Comparison of ENCODE assay signal across 9 cellular contexts in the genomic region with DNA sequence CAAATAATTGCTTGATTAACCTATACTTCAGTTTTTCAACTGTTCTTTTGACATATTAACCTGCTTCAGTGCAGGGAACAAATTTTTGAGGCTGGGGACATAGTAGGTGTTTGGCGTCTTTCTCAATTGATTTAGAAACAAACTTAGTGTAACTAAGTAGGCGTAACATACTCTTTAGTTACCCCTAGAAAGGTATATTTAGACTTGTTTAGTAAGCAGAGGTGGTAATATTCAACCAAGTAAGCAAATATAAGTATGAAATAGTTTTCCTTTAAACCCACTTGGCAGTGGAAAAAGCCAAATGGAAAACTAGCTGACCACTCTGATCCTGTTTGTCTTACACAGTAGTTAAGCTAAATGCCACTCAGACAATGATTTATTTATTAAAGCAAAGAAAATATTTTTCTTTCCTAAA.
DNase-seq lines count a peak whose midpoint lies in the region; ATAC-seq lines count a peak whose summit lies in the region.
"Had no signal": no experiment of that assay in that cellular context is flagged by ENCODE, and none has a peak within 500 bp of the region (broad histone marks: within the 10 kb centered on the region; RNA-seq: fewer than 3 reads in every experiment).

No MANE protein-coding gene starts in this region.

- H3K4me2 ChIP-seq in skeletal muscle satellite cell (ENCODE audit: low read length), result peak overlapping the region; percentile 86
- H3K4me2 ChIP-seq in trophoblast cell (ENCODE audit: low read length), result no peak overlapping the region

- H2BK5ac ChIP-seq in trophoblast cell (ENCODE audit: low read depth, low read length, poor library complexity), result no peak overlapping the region

- in situ Hi-C loops in G401 (cut with HindIII; ENCODE audit: low sequenced_read_pairs), result no loop called here

- H3K4me3 ChIP-seq in duodenal mucosa (ENCODE audit: low read depth in 1 of 2, low read length in 2 of 2) (peak overlapping the region; percentile 26 to 58), skeletal muscle satellite cell (ENCODE audit: low read length) (peak overlapping the region; percentile 57), trophoblast cell (ENCODE audit: low read depth, low read length) (no peak overlapping the region)

- no peak overlapping the region for H3K18ac ChIP-seq in trophoblast cell (ENCODE audit: low read length)

- H4K12ac ChIP-seq in trophoblast cell (ENCODE audit: low read depth, low read length), result no peak overlapping the region

- H3K79me1 ChIP-seq in trophoblast cell (ENCODE audit: low read length), result no peaks in the 10 kb centered on the region

- H2AK5ac ChIP-seq in trophoblast cell (ENCODE audit: low read length), result no peak overlapping the region

- H2BK120ac ChIP-seq in trophoblast cell (ENCODE audit: insufficient read depth, low read length, poor library complexity), result no peak overlapping the region

- H3K79me2 ChIP-seq in trophoblast cell (ENCODE audit: control insufficient read depth, insufficient read depth, low read length, poor library complexity), result no peaks in the 10 kb centered on the region

- peaks cover 19 to 49% of the 10 kb centered on the region in 2 donors for H3K4me1 ChIP-seq in duodenal mucosa (ENCODE audit: control insufficient read depth in 1 of 2, insufficient read depth in 2 of 2, low read length in 2 of 2)
- H3K4me1 ChIP-seq in skeletal muscle satellite cell (ENCODE audit: control insufficient read depth, insufficient read depth, low read length), result peaks cover 78% of the 10 kb centered on the region
- no peaks in the 10 kb centered on the region for H3K4me1 ChIP-seq in trophoblast cell (ENCODE audit: control insufficient read depth in 1 of 2, insufficient read depth in 2 of 2, low read length in 2 of 2)

- H3K9me3 ChIP-seq in duodenal mucosa (ENCODE audit: control insufficient read depth in 1 of 2, low read length in 2 of 2) (no peaks in the 10 kb centered on the region), skeletal muscle satellite cell (replicated peaks; ENCODE audit: low read length) (no peaks in the 10 kb centered on the region), trophoblast cell (ENCODE audit: insufficient read depth, low read depth, low read length) (no peaks in the 10 kb centered on the region)

- DNase-seq in germinal center (ENCODE audit: low spot score), result no peak
- no peak for DNase-seq in trophoblast cell
- DNase-seq in G401 (ENCODE audit: low spot score), result no peak
- DNase-seq: NCI-H2171 treated with DMSO at 0.1 percent for 48 hours had no signal

- WGBS in trophoblast cell (ENCODE audit: extremely low coverage, insufficient coverage, insufficient read length), result no CpG with 5 or more reads among the region's 2 CpGs

- H4K91ac ChIP-seq in trophoblast cell (ENCODE audit: low read depth, low read length), result no peak overlapping the region

- H3K27ac ChIP-seq in duodenal mucosa (ENCODE audit: low read depth, low read length), result no peak overlapping the region
- H3K27ac ChIP-seq in trophoblast cell (ENCODE audit: low read depth, low read length), result no peak overlapping the region

- H4K8ac ChIP-seq in trophoblast cell (ENCODE audit: low read depth, low read length), result no peak overlapping the region

- peaks cover 0 to 3% of the 10 kb centered on the region in 2 donors for H3K36me3 ChIP-seq in duodenal mucosa (ENCODE audit: control insufficient read depth in 1 of 2, insufficient read depth in 2 of 2, low read length in 2 of 2)
- no peaks in the 10 kb centered on the region for H3K36me3 ChIP-seq in skeletal muscle satellite cell (ENCODE audit: insufficient read depth, low read length)
- no peaks in the 10 kb centered on the region for H3K36me3 ChIP-seq in trophoblast cell (ENCODE audit: control insufficient read depth in 1 of 2, insufficient read depth in 2 of 2, low read length in 2 of 2)

- H2AFZ ChIP-seq in trophoblast cell (ENCODE audit: insufficient read depth, low read length, poor library complexity), result no peak overlapping the region

- ATAC-seq in GM18867 (IDR thresholded peaks at IDR 0.05; ENCODE audit: unreplicated experiment), result peak; percentile 37
- ATAC-seq in HG03135 (IDR thresholded peaks at IDR 0.05; ENCODE audit: unreplicated experiment), result peak; percentile 38
- no peak for ATAC-seq in GM21390 (IDR thresholded peaks at IDR 0.05; ENCODE audit: unreplicated experiment)

- H2BK12ac ChIP-seq in trophoblast cell (ENCODE audit: low read length), result no peak overlapping the region

- H3K27me3 ChIP-seq in duodenal mucosa (ENCODE audit: control insufficient read depth in 1 of 2, insufficient read depth in 2 of 2, low read length in 2 of 2), result no peaks in the 10 kb centered on the region
- H3K27me3 ChIP-seq in skeletal muscle satellite cell (ENCODE audit: control insufficient read depth, insufficient read depth, low read length), result no peaks in the 10 kb centered on the region
- H3K27me3 ChIP-seq in trophoblast cell (ENCODE audit: insufficient read depth, low read length), result no peaks in the 10 kb centered on the region

- no peak overlapping the region for H3K4ac ChIP-seq in trophoblast cell (ENCODE audit: low read depth, low read length)

- no peak overlapping the region for H3K14ac ChIP-seq in trophoblast cell (ENCODE audit: low read length)

- H3K23ac ChIP-seq in trophoblast cell (ENCODE audit: low read length), result no peak overlapping the region

- H3K9ac ChIP-seq in duodenal mucosa (ENCODE audit: low read depth in 1 of 2, low read length in 2 of 2) (no peak overlapping the region), skeletal muscle satellite cell (ENCODE audit: low read depth, low read length) (peak overlapping the region; percentile 77), trophoblast cell (ENCODE audit: low read length) (no peak overlapping the region)
